In the genomic region with DNA sequence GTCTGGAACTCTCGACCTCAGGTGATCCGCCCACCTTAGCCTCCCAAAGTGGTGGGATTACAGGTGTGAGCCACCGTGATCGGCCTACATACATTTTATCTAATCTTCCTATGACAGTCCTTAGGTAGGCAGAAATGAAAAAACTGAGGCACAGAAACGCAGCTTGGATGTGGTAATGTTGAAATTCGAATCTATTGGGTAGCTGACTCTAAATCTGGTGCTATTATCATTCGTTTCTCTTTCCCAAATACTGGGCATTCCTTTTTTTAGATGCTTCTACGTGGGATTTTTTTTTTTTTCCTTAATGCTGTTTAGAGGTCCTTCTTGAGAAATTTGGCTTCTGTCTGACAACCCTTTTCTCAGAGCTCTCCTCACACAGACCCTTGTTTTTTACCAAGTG, we compare ENCODE assay signal across 20 cellular contexts.
"Had no signal": no experiment of that assay in that cellular context is flagged by ENCODE, and none has a peak within 500 bp of the region (broad histone marks: within the 10 kb centered on the region; RNA-seq: fewer than 3 reads in every experiment).

No MANE protein-coding gene starts in this region.

- H3K9me3 Mint-ChIP-seq: activated naive CD8-positive, alpha-beta T cell treated with anti-CD3 and anti-CD28 coated beads, Interleukin-2, amount 10 ng/mL, durations not matched to agents 7 days and 5 days had no signal

- H3K36me3 ChIP-seq: adrenal gland had no signal

- H3K27me3 Mint-ChIP-seq: activated CD8-positive, alpha-beta memory T cell treated with anti-CD3 and anti-CD28 coated beads, Interleukin-2, amount 10 ng/mL, durations not matched to agents 7 days and 5 days; activated naive CD8-positive, alpha-beta T cell treated with anti-CD3 and anti-CD28 coated beads, Interleukin-2, amount 10 ng/mL, durations not matched to agents 7 days and 5 days; activated T-cell treated with anti-CD3 and anti-CD28 coated beads, Interleukin-2, amount 50 U/mL, for 24 hours; T-helper 17 cell had no signal

- H3K4me3 Mint-ChIP-seq: activated CD8-positive, alpha-beta memory T cell treated with anti-CD3 and anti-CD28 coated beads, Interleukin-2, amount 10 ng/mL, durations not matched to agents 7 days and 5 days; activated naive CD4-positive, alpha-beta T cell treated with anti-CD3 and anti-CD28 coated beads for 36 hours; activated naive CD8-positive, alpha-beta T cell treated with anti-CD3 and anti-CD28 coated beads, Interleukin-2, amount 10 ng/mL, durations not matched to agents 7 days and 5 days; activated T-cell treated with anti-CD3 and anti-CD28 coated beads, Interleukin-2, amount 50 U/mL, for 24 hours; T-helper 17 cell had no signal

- H3K27me3 ChIP-seq: adrenal gland had no signal

- DNase-seq: activated CD4-positive, alpha-beta T cell treated with anti-CD3 and anti-CD28 coated beads for 4 hours; activated CD8-positive, alpha-beta memory T cell treated with anti-CD3 and anti-CD28 coated beads, Interleukin-2, amount 10 ng/mL, durations not matched to agents 7 days and 5 days; activated gamma-delta T cell; activated naive CD4-positive, alpha-beta T cell treated with anti-CD3 and anti-CD28 coated beads for 36 hours; activated naive CD8-positive, alpha-beta T cell treated with anti-CD3 and anti-CD28 coated beads, Interleukin-2, amount 10 ng/mL, durations not matched to agents 7 days and 5 days; activated T-cell treated with anti-CD3 and anti-CD28 coated beads, Interleukin-2, amount 50 U/mL, for 24 hours; adrenal gland; anterior cingulate cortex; cerebellar nuclear complex; NCI-H1092; NCI-H1417; NCI-H1930; NCI-H2171; NCI-H345; NCI-H510A; NCI-H526 treated with DMSO at 0.1 percent for 48 hours; NCI-H82; SIG-M5; T-helper 17 cell; T-helper 9 cell had no signal

- H3K27ac Mint-ChIP-seq: activated CD8-positive, alpha-beta memory T cell treated with anti-CD3 and anti-CD28 coated beads, Interleukin-2, amount 10 ng/mL, durations not matched to agents 7 days and 5 days; activated naive CD4-positive, alpha-beta T cell treated with anti-CD3 and anti-CD28 coated beads for 36 hours; activated T-cell treated with anti-CD3 and anti-CD28 coated beads, Interleukin-2, amount 50 U/mL, for 24 hours; T-helper 17 cell had no signal

- H3K4me3 ChIP-seq: adrenal gland had no signal

- ATAC-seq: activated CD8-positive, alpha-beta memory T cell treated with anti-CD3 and anti-CD28 coated beads, Interleukin-2, amount 10 ng/mL, durations not matched to agents 7 days and 5 days; T-helper 17 cell had no signal

- H3K9me3 ChIP-seq: adrenal gland had no signal
